8 cellular contexts compared by ENCODE assay signal in genomic region chr6:20401403-20402180, GRCh38.
DNase-seq lines count a peak whose midpoint lies in the region; ATAC-seq and TF ChIP-seq lines count a peak whose summit lies in the region.

Gene E2F3, plus strand, starts transcription at chr6:20401879. Its CDS starts 354 bp downstream, at chr6:20402233.

- H3K36me3 Mint-ChIP-seq in central memory CD8-positive, alpha-beta T cell (ENCODE audit: insufficient read depth), result peaks cover 19% of the 10 kb centered on the region

- peak within 1 kb of the TSS; percentile 92 for H3K4me3 ChIP-seq in AG09309 (ENCODE audit: control insufficient read depth, low read depth, low read length)

- H3K4me1 Mint-ChIP-seq in central memory CD8-positive, alpha-beta T cell, result peaks cover 46% of the 10 kb centered on the region

- peak; percentile 82 for ATAC-seq in GM19025 (IDR thresholded peaks at IDR 0.05; ENCODE audit: low read depth, unreplicated experiment)
- peak; percentile 85 for ATAC-seq in HG03342 (IDR thresholded peaks at IDR 0.05; ENCODE audit: unreplicated experiment)
- ATAC-seq in central memory CD8-positive, alpha-beta T cell (replicated peaks; ENCODE audit: extremely low read depth, poor library complexity, severe bottlenecking), result peak; percentile 87

- DNase-seq in AG09309 (ENCODE audit: low read depth) (peak; percentile 100), NCI-H446 (lab: John Stamatoyannopoulos, UW) (peak; percentile 100), iris pigment epithelial cell (ENCODE audit: low read depth) (peak; percentile 100)
- peak; percentile 99 for DNase-seq in activated CD4-positive, CD25-positive, alpha-beta regulatory T cell treated with anti-CD3 and anti-CD28 coated beads, Interleukin-2, amount 50 U/mL, for 16 hours (ENCODE audit: low read depth, low spot score)
- peak; percentile 98 to 99 for DNase-seq in central memory CD8-positive, alpha-beta T cell (ENCODE audit: low spot score in 2 of 2)
- peak; percentile 98 to 99 for DNase-seq in stimulated activated CD4-positive, alpha-beta T cell treated with anti-CD3 and anti-CD28 coated beads, Interleukin-12 subunit alpha, Interleukin-12 subunit beta, amount 100 ng/mL, for 24 hours (ENCODE audit: low read depth in 2 of 2)

- peak within 1 kb of the TSS; percentile 81 for H3K27ac Mint-ChIP-seq in central memory CD8-positive, alpha-beta T cell (ENCODE audit: low read depth)

- TF ChIP-seq CTCF in AG09309 (IDR thresholded peaks at IDR 0.05; ENCODE audit: control insufficient read depth, insufficient read depth, low read depth, low read length, missing control alignments), result no peak

- no peaks in the 10 kb centered on the region for H3K9me3 Mint-ChIP-seq in central memory CD8-positive, alpha-beta T cell

- peak within 1 kb of the TSS; percentile 86 for H3K4me3 Mint-ChIP-seq in central memory CD8-positive, alpha-beta T cell

- H3K27me3 Mint-ChIP-seq in central memory CD8-positive, alpha-beta T cell, result no peaks in the 10 kb centered on the region

Comparison
In these comparisons a context has a peak if more than half of its experiments do, and no peak if none do; other contexts are left out.
1. Peak in every context shown above with its lines: DNase-seq, ATAC-seq and H3K4me3 ChIP-seq.